In the genomic region with DNA sequence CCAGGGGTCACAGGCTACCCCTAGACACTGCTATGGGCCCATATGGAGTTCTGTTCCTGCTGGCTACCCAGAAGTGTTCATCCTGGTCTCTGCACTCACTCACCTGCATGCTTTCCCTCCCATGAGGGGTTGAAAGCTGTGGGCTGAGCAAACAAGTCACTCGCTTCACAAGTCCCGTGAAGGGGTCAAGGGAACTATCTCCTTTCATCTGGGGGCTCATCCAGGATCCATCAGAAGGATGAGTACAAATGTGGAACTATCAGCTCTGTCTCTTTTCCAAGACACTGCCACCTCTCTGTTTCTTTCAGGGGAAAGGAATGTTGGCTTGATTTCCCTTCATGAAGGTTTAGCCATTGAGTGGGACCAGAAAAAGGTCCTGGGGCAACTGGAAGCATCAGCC, we compare ENCODE assay signal across 29 cellular contexts. TPM values are rescaled to one million over a fixed set of nuclear protein-coding genes. Genes with fewer than 3 reads are reported as not detected.
DNase-seq lines count a peak whose midpoint lies in the region; ATAC-seq and TF ChIP-seq lines count a peak whose summit lies in the region.
"Had no signal": no experiment of that assay in that cellular context is flagged by ENCODE, and none has a peak within 500 bp of the region (broad histone marks: within the 10 kb centered on the region; RNA-seq: fewer than 3 reads in every experiment).

No MANE protein-coding gene starts in this region.

- peaks cover 0 to 11% of the 10 kb centered on the region in 2 experiments for H3K36me3 ChIP-seq in mesenchymal stem cell (ENCODE audit: control insufficient read depth in 1 of 2, insufficient read depth in 2 of 2, low read depth in 1 of 2, low read length in 2 of 2)
- H3K36me3 ChIP-seq: BE2C, HAP-1 had no signal

- H3K9me3 ChIP-seq in mesenchymal stem cell (ENCODE audit: control insufficient read depth, low read length), result peaks cover 29% of the 10 kb centered on the region
- H3K9me3 ChIP-seq: BE2C, HAP-1 had no signal

- H3K36me3 Mint-ChIP-seq in mesothelial cell of epicardium, result peaks cover 9% of the 10 kb centered on the region
- H3K36me3 Mint-ChIP-seq: CD14-positive monocyte, IgD-negative memory B cell had no signal

- peak; percentile 5 for DNase-seq in DMS 273 (lab: John Stamatoyannopoulos, UW; ENCODE audit: unreplicated experiment)
- no peak for DNase-seq in DMS 273 treated with DMSO at 0.1 percent for 48 hours (lab: John Stamatoyannopoulos, UW)
- DNase-seq in ELR (ENCODE audit: low read depth), result peak; percentile 10
- DNase-seq in choroid plexus epithelial cell (ENCODE audit: low read depth), result peak; percentile 26
- peak; percentile 36 for DNase-seq in mesenchymal stem cell
- DNase-seq in mesothelial cell of epicardium (ENCODE audit: low spot score in 2 of 2, unreplicated experiment in 2 of 2), result no peak
- DNase-seq: BE2C; CD8-positive, alpha-beta memory T cell; DMS79; EL; GF-D8; MM.1S; NCI-H1048; NCI-H1417; NCI-H1694 treated with DMSO at 0.1 percent for 48 hours; NCI-H2081; NCI-H524; NCI-H748 treated with DMSO at 0.1 percent for 48 hours; NK-92 treated with Interleukin-12 subunit alpha and Interleukin-12 subunit beta, amount 100 ng/mL, for 24 hours; Right ventricle myocardium superior; RPMI8226 had no signal

- H4K8ac ChIP-seq in mesenchymal stem cell (ENCODE audit: low read length), result no peak overlapping the region

- no peaks in the 10 kb centered on the region for H3K4me1 Mint-ChIP-seq in mesothelial cell of epicardium
- H3K4me1 Mint-ChIP-seq: CD14-positive monocyte; CD8-positive, alpha-beta memory T cell had no signal

- no peak overlapping the region for H3K27ac ChIP-seq in mesenchymal stem cell (ENCODE audit: low read length, poor library complexity, severe bottlenecking)
- H3K27ac ChIP-seq: 22Rv1, KMS-11, SJSA1 had no signal

- H3K4ac ChIP-seq in mesenchymal stem cell (ENCODE audit: low read depth in 1 of 2, low read length in 2 of 2), result no peak overlapping the region

- H3K9me3 Mint-ChIP-seq in mesothelial cell of epicardium, result peaks cover 40% of the 10 kb centered on the region

- H3K27me3 ChIP-seq in mesenchymal stem cell (ENCODE audit: control insufficient read depth in 1 of 2, insufficient read depth in 1 of 2, low read length in 2 of 2), result peaks cover 0 to 18% of the 10 kb centered on the region in 2 experiments
- H3K27me3 ChIP-seq: BE2C, SJSA1 had no signal

- TF ChIP-seq CTCF in choroid plexus epithelial cell (conservative IDR thresholded peaks at IDR 0.05; ENCODE audit: low read depth, low read length) (no peak), mesothelial cell of epicardium (IDR thresholded peaks at IDR 0.05; ENCODE audit: unreplicated experiment) (no peak)

- H2AFZ ChIP-seq in mesenchymal stem cell (ENCODE audit: low read depth, low read length), result no peak overlapping the region

- no peaks in the 10 kb centered on the region for H3K27me3 Mint-ChIP-seq in mesothelial cell of epicardium (ENCODE audit: low read depth)

- H3K4me1 ChIP-seq in mesenchymal stem cell (ENCODE audit: control insufficient read depth, insufficient read depth, low read depth, low read length), result no peaks in the 10 kb centered on the region
- H3K4me1 ChIP-seq: BE2C, HAP-1 had no signal

- H3K4me3 ChIP-seq in choroid plexus epithelial cell (ENCODE audit: low read depth, low read length), result no peak overlapping the region
- H3K4me3 ChIP-seq in mesenchymal stem cell (ENCODE audit: insufficient read depth in 1 of 2, low read depth in 1 of 2, low read length in 2 of 2), result no peak overlapping the region
- H3K4me3 ChIP-seq: HAP-1, SJSA1 had no signal

- H3K23ac ChIP-seq in mesenchymal stem cell (ENCODE audit: low read length in 2 of 2), result no peak overlapping the region

- 96% methylated on average over 2 of the region's 2 CpGs for WGBS in mesenchymal stem cell

- H3K14ac ChIP-seq in mesenchymal stem cell (ENCODE audit: low read length in 2 of 2), result no peak overlapping the region

- peaks cover 3% of the 10 kb centered on the region for H3K79me1 ChIP-seq in mesenchymal stem cell (replicated peaks; ENCODE audit: low read length, poor library complexity, severe bottlenecking)

- H3K4me3 Mint-ChIP-seq in mesothelial cell of epicardium, result no peak overlapping the region
- H3K4me3 Mint-ChIP-seq: CD14-positive monocyte; CD8-positive, alpha-beta memory T cell; IgD-negative memory B cell had no signal

- no peak overlapping the region for H3K18ac ChIP-seq in mesenchymal stem cell (ENCODE audit: low read depth in 1 of 2, low read length in 2 of 2)

- no peak overlapping the region for H3K9ac ChIP-seq in mesenchymal stem cell (ENCODE audit: low read length)
- H3K9ac ChIP-seq: KMS-11 had no signal

- no peak overlapping the region for H2BK12ac ChIP-seq in mesenchymal stem cell (ENCODE audit: low read length in 2 of 2)

- no peak overlapping the region for H2BK15ac ChIP-seq in mesenchymal stem cell (ENCODE audit: low read depth, poor library complexity, severe bottlenecking)

- H2BK120ac ChIP-seq in mesenchymal stem cell (ENCODE audit: low read depth, low read length), result no peak overlapping the region

- no peak overlapping the region for H4K91ac ChIP-seq in mesenchymal stem cell (ENCODE audit: low read length)

- no peak overlapping the region for H3K4me2 ChIP-seq in mesenchymal stem cell (ENCODE audit: low read length, poor library complexity, severe bottlenecking)
- H3K4me2 ChIP-seq: KMS-11 had no signal

- H2AK5ac ChIP-seq in mesenchymal stem cell (ENCODE audit: low read length, severe bottlenecking), result peak overlapping the region; percentile 64

- ATAC-seq in GM19463 (IDR thresholded peaks at IDR 0.05; ENCODE audit: unreplicated experiment) (no peak), HG03135 (IDR thresholded peaks at IDR 0.05; ENCODE audit: unreplicated experiment) (no peak)

- no peak overlapping the region for H2BK5ac ChIP-seq in mesenchymal stem cell (ENCODE audit: low read depth, low read length, poor library complexity, severe bottlenecking)

- no peak overlapping the region for H3K27ac Mint-ChIP-seq in mesothelial cell of epicardium
- H3K27ac Mint-ChIP-seq: CD14-positive monocyte, IgD-negative memory B cell had no signal

RNA-seq across cellular contexts. Expression of a gene that starts 21.7 kb away (rescaled TPM):
- polyA plus RNA-seq in mesenchymal stem cell (2013, experiment 1 of 2), result 17.1 TPM
- polyA plus RNA-seq in mesenchymal stem cell (2013, experiment 2 of 2), result 17.2 TPM
- total RNA-seq in mesothelial cell of epicardium, result 16.0 to 17.5 TPM (median 17.5 TPM) in 3 replicates
- total RNA-seq: CD8-positive, alpha-beta memory T cell had no signal
- polyA plus RNA-seq: CD14-positive monocyte; CD8-positive, alpha-beta memory T cell; IgD-negative memory B cell had no signal

RNA-seq across cellular contexts. Expression of a gene that starts 49.5 kb away (rescaled TPM):
- 31.4 TPM for polyA plus RNA-seq in mesenchymal stem cell (2013, experiment 1 of 2)
- polyA plus RNA-seq in mesenchymal stem cell (2013, experiment 2 of 2), result 32.8 TPM
- total RNA-seq in mesothelial cell of epicardium, result 43.8 to 44.9 TPM (median 44.2 TPM) in 3 replicates

Comparison
In these comparisons a context has a peak if more than half of its experiments do, and no peak if none do; other contexts are left out.
1. DNase-seq: peak in DMS 273 (single experiment), ELR (single experiment), choroid plexus epithelial cell (single experiment) and mesenchymal stem cell (single experiment); none in DMS 273 treated with DMSO at 0.1 percent for 48 hours (single experiment) and mesothelial cell of epicardium (0 of 2).